ENCODE assay signal across 1 cellular context in genomic region chr4:177441803-177442622, GRCh38.
A peak's percentile ranks its signal among the peaks of the same experiment; 100 is the strongest.
TF ChIP-seq lines count a peak whose summit lies in the region.

Gene AGA, minus strand, starts transcription at chr4:177442437. Its CDS starts 62 bp downstream, at chr4:177442375.

TF ChIP-seq in K562, 482 proteins besides CTCF, POLR2A, EP300 and RAD21 (continued from another document and continues in another):
- TF ChIP-seq REST (CRISPR knock-in tag; IDR thresholded peaks at IDR 0.05; ENCODE audit: low read depth): no peak
- TF ChIP-seq SMARCB1 (IDR thresholded peaks at IDR 0.05; ENCODE audit: insufficient read length, low read depth): no peak
- 0 out of 2 replicates have a peak, but pooled peaks have one; percentile 27 for TF ChIP-seq HNRNPL (IDR thresholded peaks at IDR 0.05; ENCODE audit: low read depth, low read length)
- no peak for TF ChIP-seq ZSCAN29 (IDR thresholded peaks at IDR 0.05)
- no peak for TF ChIP-seq ZNF583 (CRISPR knock-in tag; IDR thresholded peaks at IDR 0.05)
- TF ChIP-seq, protein P1, sequence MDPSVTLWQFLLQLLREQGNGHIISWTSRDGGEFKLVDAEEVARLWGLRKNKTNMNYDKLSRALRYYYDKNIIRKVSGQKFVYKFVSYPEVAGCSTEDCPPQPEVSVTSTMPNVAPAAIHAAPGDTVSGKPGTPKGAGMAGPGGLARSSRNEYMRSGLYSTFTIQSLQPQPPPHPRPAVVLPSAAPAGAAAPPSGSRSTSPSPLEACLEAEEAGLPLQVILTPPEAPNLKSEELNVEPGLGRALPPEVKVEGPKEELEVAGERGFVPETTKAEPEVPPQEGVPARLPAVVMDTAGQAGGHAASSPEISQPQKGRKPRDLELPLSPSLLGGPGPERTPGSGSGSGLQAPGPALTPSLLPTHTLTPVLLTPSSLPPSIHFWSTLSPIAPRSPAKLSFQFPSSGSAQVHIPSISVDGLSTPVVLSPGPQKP (CRISPR knock-in tag; IDR thresholded peaks at IDR 0.05): no peak
- no peak for TF ChIP-seq NFYB (IDR thresholded peaks at IDR 0.05; ENCODE audit: extremely low read depth, insufficient read length)
- no peak for TF ChIP-seq ZFP36 (IDR thresholded peaks at IDR 0.05; ENCODE audit: low read depth, low read length, partially characterized antibody)
- TF ChIP-seq GABPA (tag; conservative IDR thresholded peaks at IDR 0.05; ENCODE audit: low read depth): peak; percentile 69
- TF ChIP-seq NCOA2 (IDR thresholded peaks at IDR 0.05; ENCODE audit: partially characterized antibody in 2 of 2): peak in 1 of 2 experiments; percentile 83
- TF ChIP-seq, protein P2, sequence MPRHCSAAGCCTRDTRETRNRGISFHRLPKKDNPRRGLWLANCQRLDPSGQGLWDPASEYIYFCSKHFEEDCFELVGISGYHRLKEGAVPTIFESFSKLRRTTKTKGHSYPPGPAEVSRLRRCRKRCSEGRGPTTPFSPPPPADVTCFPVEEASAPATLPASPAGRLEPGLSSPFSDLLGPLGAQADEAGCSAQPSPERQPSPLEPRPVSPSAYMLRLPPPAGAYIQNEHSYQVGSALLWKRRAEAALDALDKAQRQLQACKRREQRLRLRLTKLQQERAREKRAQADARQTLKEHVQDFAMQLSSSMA (CRISPR knock-in tag; IDR thresholded peaks at IDR 0.05): peak; percentile 55; the same call in 1 of the 2 replicates
- peak; percentile 81 to 84 for TF ChIP-seq NRF1 (conservative IDR thresholded peaks at IDR 0.05 in 1 of 2, IDR thresholded peaks at IDR 0.05 in 1 of 2)
- TF ChIP-seq TCFL5 (CRISPR knock-in tag; conservative IDR thresholded peaks at IDR 0.05): no peak
- no peak for TF ChIP-seq ZBTB12 (CRISPR knock-in tag; IDR thresholded peaks at IDR 0.05)
- no peak for TF ChIP-seq ATF6 (CRISPR knock-in tag; IDR thresholded peaks at IDR 0.05)
- TF ChIP-seq, protein P3, sequence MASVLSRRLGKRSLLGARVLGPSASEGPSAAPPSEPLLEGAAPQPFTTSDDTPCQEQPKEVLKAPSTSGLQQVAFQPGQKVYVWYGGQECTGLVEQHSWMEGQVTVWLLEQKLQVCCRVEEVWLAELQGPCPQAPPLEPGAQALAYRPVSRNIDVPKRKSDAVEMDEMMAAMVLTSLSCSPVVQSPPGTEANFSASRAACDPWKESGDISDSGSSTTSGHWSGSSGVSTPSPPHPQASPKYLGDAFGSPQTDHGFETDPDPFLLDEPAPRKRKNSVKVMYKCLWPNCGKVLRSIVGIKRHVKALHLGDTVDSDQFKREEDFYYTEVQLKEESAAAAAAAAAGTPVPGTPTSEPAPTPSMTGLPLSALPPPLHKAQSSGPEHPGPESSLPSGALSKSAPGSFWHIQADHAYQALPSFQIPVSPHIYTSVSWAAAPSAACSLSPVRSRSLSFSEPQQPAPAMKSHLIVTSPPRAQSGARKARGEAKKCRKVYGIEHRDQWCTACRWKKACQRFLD (CRISPR knock-in tag; IDR thresholded peaks at IDR 0.05): no peak
- peak; percentile 74; the same call in 1 of the 2 replicates for TF ChIP-seq MTA3 (IDR thresholded peaks at IDR 0.05; ENCODE audit: borderline replicate concordance)
- TF ChIP-seq, protein P4, sequence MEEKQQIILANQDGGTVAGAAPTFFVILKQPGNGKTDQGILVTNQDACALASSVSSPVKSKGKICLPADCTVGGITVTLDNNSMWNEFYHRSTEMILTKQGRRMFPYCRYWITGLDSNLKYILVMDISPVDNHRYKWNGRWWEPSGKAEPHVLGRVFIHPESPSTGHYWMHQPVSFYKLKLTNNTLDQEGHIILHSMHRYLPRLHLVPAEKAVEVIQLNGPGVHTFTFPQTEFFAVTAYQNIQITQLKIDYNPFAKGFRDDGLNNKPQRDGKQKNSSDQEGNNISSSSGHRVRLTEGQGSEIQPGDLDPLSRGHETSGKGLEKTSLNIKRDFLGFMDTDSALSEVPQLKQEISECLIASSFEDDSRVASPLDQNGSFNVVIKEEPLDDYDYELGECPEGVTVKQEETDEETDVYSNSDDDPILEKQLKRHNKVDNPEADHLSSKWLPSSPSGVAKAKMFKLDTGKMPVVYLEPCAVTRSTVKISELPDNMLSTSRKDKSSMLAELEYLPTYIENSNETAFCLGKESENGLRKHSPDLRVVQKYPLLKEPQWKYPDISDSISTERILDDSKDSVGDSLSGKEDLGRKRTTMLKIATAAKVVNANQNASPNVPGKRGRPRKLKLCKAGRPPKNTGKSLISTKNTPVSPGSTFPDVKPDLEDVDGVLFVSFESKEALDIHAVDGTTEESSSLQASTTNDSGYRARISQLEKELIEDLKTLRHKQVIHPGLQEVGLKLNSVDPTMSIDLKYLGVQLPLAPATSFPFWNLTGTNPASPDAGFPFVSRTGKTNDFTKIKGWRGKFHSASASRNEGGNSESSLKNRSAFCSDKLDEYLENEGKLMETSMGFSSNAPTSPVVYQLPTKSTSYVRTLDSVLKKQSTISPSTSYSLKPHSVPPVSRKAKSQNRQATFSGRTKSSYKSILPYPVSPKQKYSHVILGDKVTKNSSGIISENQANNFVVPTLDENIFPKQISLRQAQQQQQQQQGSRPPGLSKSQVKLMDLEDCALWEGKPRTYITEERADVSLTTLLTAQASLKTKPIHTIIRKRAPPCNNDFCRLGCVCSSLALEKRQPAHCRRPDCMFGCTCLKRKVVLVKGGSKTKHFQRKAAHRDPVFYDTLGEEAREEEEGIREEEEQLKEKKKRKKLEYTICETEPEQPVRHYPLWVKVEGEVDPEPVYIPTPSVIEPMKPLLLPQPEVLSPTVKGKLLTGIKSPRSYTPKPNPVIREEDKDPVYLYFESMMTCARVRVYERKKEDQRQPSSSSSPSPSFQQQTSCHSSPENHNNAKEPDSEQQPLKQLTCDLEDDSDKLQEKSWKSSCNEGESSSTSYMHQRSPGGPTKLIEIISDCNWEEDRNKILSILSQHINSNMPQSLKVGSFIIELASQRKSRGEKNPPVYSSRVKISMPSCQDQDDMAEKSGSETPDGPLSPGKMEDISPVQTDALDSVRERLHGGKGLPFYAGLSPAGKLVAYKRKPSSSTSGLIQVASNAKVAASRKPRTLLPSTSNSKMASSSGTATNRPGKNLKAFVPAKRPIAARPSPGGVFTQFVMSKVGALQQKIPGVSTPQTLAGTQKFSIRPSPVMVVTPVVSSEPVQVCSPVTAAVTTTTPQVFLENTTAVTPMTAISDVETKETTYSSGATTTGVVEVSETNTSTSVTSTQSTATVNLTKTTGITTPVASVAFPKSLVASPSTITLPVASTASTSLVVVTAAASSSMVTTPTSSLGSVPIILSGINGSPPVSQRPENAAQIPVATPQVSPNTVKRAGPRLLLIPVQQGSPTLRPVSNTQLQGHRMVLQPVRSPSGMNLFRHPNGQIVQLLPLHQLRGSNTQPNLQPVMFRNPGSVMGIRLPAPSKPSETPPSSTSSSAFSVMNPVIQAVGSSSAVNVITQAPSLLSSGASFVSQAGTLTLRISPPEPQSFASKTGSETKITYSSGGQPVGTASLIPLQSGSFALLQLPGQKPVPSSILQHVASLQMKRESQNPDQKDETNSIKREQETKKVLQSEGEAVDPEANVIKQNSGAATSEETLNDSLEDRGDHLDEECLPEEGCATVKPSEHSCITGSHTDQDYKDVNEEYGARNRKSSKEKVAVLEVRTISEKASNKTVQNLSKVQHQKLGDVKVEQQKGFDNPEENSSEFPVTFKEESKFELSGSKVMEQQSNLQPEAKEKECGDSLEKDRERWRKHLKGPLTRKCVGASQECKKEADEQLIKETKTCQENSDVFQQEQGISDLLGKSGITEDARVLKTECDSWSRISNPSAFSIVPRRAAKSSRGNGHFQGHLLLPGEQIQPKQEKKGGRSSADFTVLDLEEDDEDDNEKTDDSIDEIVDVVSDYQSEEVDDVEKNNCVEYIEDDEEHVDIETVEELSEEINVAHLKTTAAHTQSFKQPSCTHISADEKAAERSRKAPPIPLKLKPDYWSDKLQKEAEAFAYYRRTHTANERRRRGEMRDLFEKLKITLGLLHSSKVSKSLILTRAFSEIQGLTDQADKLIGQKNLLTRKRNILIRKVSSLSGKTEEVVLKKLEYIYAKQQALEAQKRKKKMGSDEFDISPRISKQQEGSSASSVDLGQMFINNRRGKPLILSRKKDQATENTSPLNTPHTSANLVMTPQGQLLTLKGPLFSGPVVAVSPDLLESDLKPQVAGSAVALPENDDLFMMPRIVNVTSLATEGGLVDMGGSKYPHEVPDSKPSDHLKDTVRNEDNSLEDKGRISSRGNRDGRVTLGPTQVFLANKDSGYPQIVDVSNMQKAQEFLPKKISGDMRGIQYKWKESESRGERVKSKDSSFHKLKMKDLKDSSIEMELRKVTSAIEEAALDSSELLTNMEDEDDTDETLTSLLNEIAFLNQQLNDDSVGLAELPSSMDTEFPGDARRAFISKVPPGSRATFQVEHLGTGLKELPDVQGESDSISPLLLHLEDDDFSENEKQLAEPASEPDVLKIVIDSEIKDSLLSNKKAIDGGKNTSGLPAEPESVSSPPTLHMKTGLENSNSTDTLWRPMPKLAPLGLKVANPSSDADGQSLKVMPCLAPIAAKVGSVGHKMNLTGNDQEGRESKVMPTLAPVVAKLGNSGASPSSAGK (IDR thresholded peaks at IDR 0.05): peak; percentile 65
- no peak for TF ChIP-seq MTA2 (IDR thresholded peaks at IDR 0.05; ENCODE audit: low read depth)
- TF ChIP-seq MCM2 (IDR thresholded peaks at IDR 0.05; ENCODE audit: low read depth): no peak
- no peak for TF ChIP-seq IRF1 (CRISPR knock-in tag; IDR thresholded peaks at IDR 0.05; ENCODE audit: borderline replicate concordance)
- TF ChIP-seq MAFK (IDR thresholded peaks at IDR 0.05; ENCODE audit: low read length): no peak
- no peak for TF ChIP-seq RBM17 (IDR thresholded peaks at IDR 0.05; ENCODE audit: borderline replicate concordance, low read depth, low read length)
- peak; percentile 72; the same call in 1 of the 2 replicates for TF ChIP-seq BRD4 (IDR thresholded peaks at IDR 0.05)
- no peak for TF ChIP-seq ARNT (IDR thresholded peaks at IDR 0.05)
- no peak for TF ChIP-seq CC2D1A (IDR thresholded peaks at IDR 0.05)
- no peak for TF ChIP-seq ZNF212 (CRISPR knock-in tag; IDR thresholded peaks at IDR 0.05)
- peak; percentile 50; the same call in 1 of the 2 replicates for TF ChIP-seq FOSL1 (tag; conservative IDR thresholded peaks at IDR 0.05)
- TF ChIP-seq ZNF274 (IDR thresholded peaks at IDR 0.05; ENCODE audit: borderline replicate concordance, low read depth, low read length): no peak
- TF ChIP-seq ID3 (CRISPR knock-in tag; IDR thresholded peaks at IDR 0.05): no peak
- TF ChIP-seq ID3 (tag; IDR thresholded peaks at IDR 0.05): peak; percentile 73; the same call in 1 of the 2 replicates
- no peak for TF ChIP-seq FUS (optimal IDR thresholded peaks at IDR 0.05; ENCODE audit: low read depth, low read length)
- no peak for TF ChIP-seq ZNF830 (CRISPR knock-in tag; IDR thresholded peaks at IDR 0.05)
- peak; percentile 77 for TF ChIP-seq RBM25 (IDR thresholded peaks at IDR 0.05; ENCODE audit: low read depth, low read length, severe bottlenecking)
- peak; percentile 78 for TF ChIP-seq TAF9B (IDR thresholded peaks at IDR 0.05; ENCODE audit: partially characterized antibody)
